In the genomic region with DNA sequence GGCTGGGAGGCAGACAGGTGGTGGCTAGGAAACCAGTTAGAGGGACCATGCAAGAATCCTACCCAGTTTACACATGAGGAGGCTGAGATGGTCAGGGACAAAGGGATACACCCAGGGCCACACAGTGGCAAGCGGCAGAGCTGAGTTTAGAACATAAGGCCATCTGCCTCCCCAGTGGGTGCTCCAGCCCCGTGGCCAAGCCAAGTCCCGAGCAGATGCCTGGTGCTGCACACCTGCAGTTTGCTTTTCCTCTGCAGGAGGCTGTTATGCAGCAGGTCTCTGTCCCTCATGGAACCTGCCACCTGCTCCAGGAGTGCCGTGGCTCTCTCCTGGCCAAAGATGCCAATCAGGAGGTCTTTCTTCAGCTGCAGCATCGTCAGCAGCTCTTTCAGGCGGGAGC, we compare ENCODE assay signal across 18 cellular contexts.
DNase-seq lines count a peak whose midpoint lies in the region; ATAC-seq, FAIRE-seq and TF ChIP-seq lines count a peak whose summit lies in the region.
"Had no signal": no experiment of that assay in that cellular context is flagged by ENCODE, and none has a peak within 500 bp of the region (broad histone marks: within the 10 kb centered on the region; RNA-seq: fewer than 3 reads in every experiment).

No MANE protein-coding gene starts in this region.

- no peak for TF ChIP-seq RAD21 in SK-N-SH (IDR thresholded peaks at IDR 0.05; ENCODE audit: low read length)

- no peaks in the 10 kb centered on the region for H3K79me2 ChIP-seq in SK-N-SH (ENCODE audit: insufficient read depth)

- no peaks in the 10 kb centered on the region for H3K9me2 ChIP-seq in SK-N-SH

- no peaks in the 10 kb centered on the region for H3K27me3 ChIP-seq in SK-N-SH (ENCODE audit: insufficient read depth)
- H3K27me3 ChIP-seq: ovary, testis had no signal

- no peak overlapping the region for H3K4me2 ChIP-seq in SK-N-SH

- no peak for TF ChIP-seq EP300 in SK-N-SH (IDR thresholded peaks at IDR 0.05; ENCODE audit: borderline replicate concordance in 1 of 2, low read depth in 1 of 2, low read length in 1 of 2)

- H3K36me3 ChIP-seq in SK-N-SH (replicated peaks in 1 of 2; ENCODE audit: control insufficient read depth in 1 of 2, insufficient read depth in 2 of 2, low read length in 1 of 2) = no peaks in the 10 kb centered on the region
- H3K36me3 ChIP-seq: HAP-1, ovary had no signal

- no peak overlapping the region for H3K4me3 ChIP-seq in SK-N-SH (ENCODE audit: low read depth in 2 of 2, low read length in 1 of 2)
- H3K4me3 ChIP-seq: HAP-1, ovary, testis had no signal

- H3K4me1 ChIP-seq in SK-N-SH (ENCODE audit: control insufficient read depth in 1 of 2, insufficient read depth in 2 of 2, low read depth in 1 of 2, low read length in 1 of 2) = peaks cover 4 to 34% of the 10 kb centered on the region in 2 experiments; a peak in 2 of 4 replicates
- H3K4me1 ChIP-seq: HAP-1, testis had no signal

- H3K27ac Mint-ChIP-seq in activated naive CD8-positive, alpha-beta T cell treated with anti-CD3 and anti-CD28 coated beads, Interleukin-2, amount 10 ng/mL, durations not matched to agents 7 days and 5 days = peak overlapping the region; percentile 38
- H3K27ac Mint-ChIP-seq: WTC11 had no signal

- POLR2A ChIA-PET in SK-N-SH (lab: Yijun Ruan, JAX) = interaction anchor here (1.3 kb wide), 1 partner anchor 82 kb away, joined by 4 read pairs; no protein-coding TSS in a partner anchor
- POLR2A ChIA-PET in activated naive CD8-positive, alpha-beta T cell treated with anti-CD3 and anti-CD28 coated beads, Interleukin-2, amount 10 ng/mL, durations not matched to agents 7 days and 5 days (lab: Charles Lee) = no interaction called here

- 96% methylated on average over 6 of the region's 6 CpGs for WGBS in SK-N-SH (ENCODE audit: low lambda C conversion rate)

- peak; percentile 41 for DNase-seq in SK-N-SH
- peak; percentile 82 for DNase-seq in COLO668 (lab: John Stamatoyannopoulos, UW; ENCODE audit: unreplicated experiment)
- peak; percentile 85 for DNase-seq in NCI-H345 (lab: John Stamatoyannopoulos, UW)
- DNase-seq in activated naive CD8-positive, alpha-beta T cell treated with anti-CD3 and anti-CD28 coated beads, Interleukin-2, amount 10 ng/mL, durations not matched to agents 7 days and 5 days = no peak
- no peak for DNase-seq in 8988T
- DNase-seq in D721Med (ENCODE audit: insufficient read length, low spot score) = no peak
- DNase-seq: activated gamma-delta T cell treated with Interleukin-2 at 50 U/mL for 16 hours; effector memory CD4-positive, alpha-beta T cell; naive B cell; NCI-H524 treated with DMSO at 0.1 percent for 48 hours; OCI-M1; ovary; right cardiac atrium; testis had no signal

- TF ChIP-seq CTCF in SK-N-SH (IDR thresholded peaks at IDR 0.05) (no peak), D721Med (IDR thresholded peaks at IDR 0.05; ENCODE audit: insufficient read depth, missing control alignments) (no peak)

- H3K9ac ChIP-seq in SK-N-SH = no peak overlapping the region

- no peaks in the 10 kb centered on the region for H3K9me3 ChIP-seq in SK-N-SH
- H3K9me3 ChIP-seq: HAP-1, ovary, testis had no signal

- H3K27ac ChIP-seq in SK-N-SH (ENCODE audit: low read depth in 2 of 2, low read length in 1 of 2) = no peak overlapping the region; a peak in 1 of 4 replicates
- H3K27ac ChIP-seq: ovary, testis had no signal

- H3K4me1 Mint-ChIP-seq in activated naive CD8-positive, alpha-beta T cell treated with anti-CD3 and anti-CD28 coated beads, Interleukin-2, amount 10 ng/mL, durations not matched to agents 7 days and 5 days = peaks cover 2% of the 10 kb centered on the region
- H3K4me1 Mint-ChIP-seq: WTC11 had no signal

- no peaks in the 10 kb centered on the region for H3K27me3 Mint-ChIP-seq in activated naive CD8-positive, alpha-beta T cell treated with anti-CD3 and anti-CD28 coated beads, Interleukin-2, amount 10 ng/mL, durations not matched to agents 7 days and 5 days
- H3K27me3 Mint-ChIP-seq: naive B cell had no signal

- H3K4me3 Mint-ChIP-seq in activated naive CD8-positive, alpha-beta T cell treated with anti-CD3 and anti-CD28 coated beads, Interleukin-2, amount 10 ng/mL, durations not matched to agents 7 days and 5 days = no peak overlapping the region
- H3K4me3 Mint-ChIP-seq: WTC11 had no signal

- no peak overlapping the region for H2AFZ ChIP-seq in SK-N-SH (ENCODE audit: low read depth)

- no peak for ATAC-seq in SK-N-SH treated with all-trans-retinoic acid at 6 μM for 48 hours
- no peak for ATAC-seq in activated naive CD8-positive, alpha-beta T cell treated with anti-CD3 and anti-CD28 coated beads, Interleukin-2, amount 10 ng/mL, durations not matched to agents 7 days and 5 days (ENCODE audit: low read depth)
- ATAC-seq in GM21717 (IDR thresholded peaks at IDR 0.05; ENCODE audit: unreplicated experiment) = no peak
- ATAC-seq: right cardiac atrium, WTC11 had no signal

- no peaks in the 10 kb centered on the region for H3K9me3 Mint-ChIP-seq in activated naive CD8-positive, alpha-beta T cell treated with anti-CD3 and anti-CD28 coated beads, Interleukin-2, amount 10 ng/mL, durations not matched to agents 7 days and 5 days
- H3K9me3 Mint-ChIP-seq: naive B cell, WTC11 had no signal

- peaks cover 3% of the 10 kb centered on the region for H3F3A ChIP-seq in SK-N-SH (replicated peaks; ENCODE audit: insufficient read depth)

- no peak for FAIRE-seq in D721Med (lab: Jason Lieb, UNC)

- CTCF ChIA-PET in SK-N-SH (lab: Yijun Ruan, JAX) = interaction anchor here (0.7 to 10.5 kb wide), 9 partner anchors 8 to 756 kb away, joined by 3 to 254 read pairs (median 7); a partner anchor contains a TSS

- no peaks in the 10 kb centered on the region for H4K20me1 ChIP-seq in SK-N-SH (ENCODE audit: insufficient read depth)

- peaks cover 14% of the 10 kb centered on the region for H3K36me3 Mint-ChIP-seq in activated naive CD8-positive, alpha-beta T cell treated with anti-CD3 and anti-CD28 coated beads, Interleukin-2, amount 10 ng/mL, durations not matched to agents 7 days and 5 days
- H3K36me3 Mint-ChIP-seq: WTC11 had no signal

TF ChIP-seq in SK-N-SH, 30 proteins besides CTCF, POLR2A, EP300 and RAD21 (continues in another document):
- TF ChIP-seq YY1 (IDR thresholded peaks at IDR 0.05; ENCODE audit: low read depth) (no peak), TCF12 (IDR thresholded peaks at IDR 0.05) (no peak), RXRA (IDR thresholded peaks at IDR 0.05; ENCODE audit: borderline replicate concordance, low read depth) (no peak), FOXJ3 (CRISPR knock-in tag; IDR thresholded peaks at IDR 0.05) (no peak), MXI1 (IDR thresholded peaks at IDR 0.05; ENCODE audit: low read depth, low read length) (no peak), ELF1 (IDR thresholded peaks at IDR 0.05) (no peak), TAF1 (IDR thresholded peaks at IDR 0.05; ENCODE audit: borderline replicate concordance, low read depth, low read length) (no peak), EZH2phosphoT487 (IDR thresholded peaks at IDR 0.05; ENCODE audit: borderline replicate concordance, low read depth) (no peak), SIN3A (IDR thresholded peaks at IDR 0.05; ENCODE audit: borderline replicate concordance, low read depth, low read length) (no peak), POLR2AphosphoS5 (IDR thresholded peaks at IDR 0.05; ENCODE audit: low read depth, low read length) (no peak)
- TF ChIP-seq, protein P1, sequence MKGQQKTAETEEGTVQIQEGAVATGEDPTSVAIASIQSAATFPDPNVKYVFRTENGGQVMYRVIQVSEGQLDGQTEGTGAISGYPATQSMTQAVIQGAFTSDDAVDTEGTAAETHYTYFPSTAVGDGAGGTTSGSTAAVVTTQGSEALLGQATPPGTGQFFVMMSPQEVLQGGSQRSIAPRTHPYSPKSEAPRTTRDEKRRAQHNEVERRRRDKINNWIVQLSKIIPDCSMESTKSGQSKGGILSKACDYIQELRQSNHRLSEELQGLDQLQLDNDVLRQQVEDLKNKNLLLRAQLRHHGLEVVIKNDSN (IDR thresholded peaks at IDR 0.05; ENCODE audit: borderline replicate concordance, low read depth) = no peak
- TF ChIP-seq, protein P2, sequence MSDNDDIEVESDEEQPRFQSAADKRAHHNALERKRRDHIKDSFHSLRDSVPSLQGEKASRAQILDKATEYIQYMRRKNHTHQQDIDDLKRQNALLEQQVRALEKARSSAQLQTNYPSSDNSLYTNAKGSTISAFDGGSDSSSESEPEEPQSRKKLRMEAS (IDR thresholded peaks at IDR 0.05; ENCODE audit: low read depth) = no peak

TF ChIP-seq in SK-N-SH treated with all-trans-retinoic acid at 6 μM for 48 hours, 23 proteins besides CTCF, POLR2A, EP300 and RAD21:
- TF ChIP-seq ZC3H10 (CRISPR knock-in tag; IDR thresholded peaks at IDR 0.05) = no peak
- no peak for TF ChIP-seq ZNF70 (CRISPR knock-in tag; IDR thresholded peaks at IDR 0.05)
- TF ChIP-seq TOX (CRISPR knock-in tag; IDR thresholded peaks at IDR 0.05; ENCODE audit: borderline replicate concordance) = no peak
- no peak for TF ChIP-seq RARB (CRISPR knock-in tag; IDR thresholded peaks at IDR 0.05)
- TF ChIP-seq ZFP3 (CRISPR knock-in tag; IDR thresholded peaks at IDR 0.05) = no peak

Comparison
In these comparisons a context has a peak if more than half of its experiments do, and no peak if none do; other contexts are left out.
1. DNase-seq: peak in SK-N-SH (single experiment), COLO668 (single experiment) and NCI-H345 (single experiment); none in activated naive CD8-positive, alpha-beta T cell treated with anti-CD3 and anti-CD28 coated beads, Interleukin-2, amount 10 ng/mL, durations not matched to agents 7 days and 5 days (single experiment), 8988T (single experiment) and D721Med (single experiment).